8 cellular contexts compared by ENCODE assay signal in genomic region chr3:32410367-32411246, GRCh38. TPM values are rescaled to one million over a fixed set of nuclear protein-coding genes. Genes with fewer than 3 reads are reported as not detected.
A peak's percentile ranks its signal among the peaks of the same experiment; 100 is the strongest.
DNase-seq lines count a peak whose midpoint lies in the region; ATAC-seq, FAIRE-seq and TF ChIP-seq lines count a peak whose summit lies in the region.

No MANE protein-coding gene starts in this region.

- no peaks in the 10 kb centered on the region for H3K27me3 ChIP-seq in RWPE2 (ENCODE audit: insufficient read depth, poor library complexity, severe bottlenecking)
- H3K27me3 ChIP-seq in keratinocyte (ENCODE audit: control insufficient read depth, extremely low read depth, insufficient read depth, low read length), result no peaks in the 10 kb centered on the region

- H3K27ac ChIP-seq in RWPE2 (ENCODE audit: poor library complexity, severe bottlenecking) (peak overlapping the region; percentile 26), keratinocyte (ENCODE audit: control insufficient read depth, insufficient read depth, low read length) (no peak overlapping the region)

- dilution Hi-C loops in keratinocyte (cut with MboI; ENCODE audit: extremely low pct_ligation_motif_present, low sequenced_read_pairs), result no loop called here

- H3K9ac ChIP-seq in keratinocyte (ENCODE audit: control insufficient read depth, extremely low read depth, insufficient read depth, low read length), result no peak overlapping the region

- peak; percentile 69 for FAIRE-seq in keratinocyte (lab: Jason Lieb, UNC)

- no peaks in the 10 kb centered on the region for H3K9me1 ChIP-seq in keratinocyte (ENCODE audit: control insufficient read depth, extremely low read depth, insufficient read depth, low read length)

- H3K4me3 Mint-ChIP-seq in activated CD4-positive, alpha-beta T cell treated with anti-CD3 and anti-CD28 coated beads for 36 hours, result no peak overlapping the region
- no peak overlapping the region for H3K4me3 Mint-ChIP-seq in stimulated activated naive CD8-positive, alpha-beta T cell treated with anti-CD3 and anti-CD28 coated beads, Interleukin-15, amount 100 ng/mL, for 72 hours
- no peak overlapping the region for H3K4me3 Mint-ChIP-seq in activated T-helper 1 cell treated with anti-CD3 and anti-CD28 coated beads, Interleukin-12 subunit alpha, Interleukin-12 subunit beta, Interleukin-2, Interleukin-4 antibody, amounts not matched to agents 30 ng/mL and 10 ng/mL and 1 ng/mL, durations not matched to agents 14 hours and 24 hours and 36 hours

- H3K4me1 ChIP-seq in RWPE2 (ENCODE audit: insufficient read depth, poor library complexity, severe bottlenecking) (peaks cover 56% of the 10 kb centered on the region), keratinocyte (ENCODE audit: control insufficient read depth, extremely low read depth, insufficient read depth, low read length) (peaks cover 54% of the 10 kb centered on the region)

- H3K9me3 ChIP-seq in RWPE2 (ENCODE audit: severe bottlenecking) (no peaks in the 10 kb centered on the region), keratinocyte (ENCODE audit: control insufficient read depth, low read depth, low read length) (no peaks in the 10 kb centered on the region)

- TF ChIP-seq CTCF in RWPE2 (IDR thresholded peaks at IDR 0.05; ENCODE audit: poor library complexity, severe bottlenecking) (no peak), keratinocyte (optimal IDR thresholded peaks at IDR 0.05 in 1 of 3, IDR thresholded peaks at IDR 0.05 in 1 of 3, conservative IDR thresholded peaks at IDR 0.05 in 1 of 3; ENCODE audit: extremely low read depth in 1 of 3, insufficient read depth in 2 of 3, low read length in 3 of 3) (no peak)

- CTCF ChIA-PET in activated CD4-positive, alpha-beta T cell treated with anti-CD3 and anti-CD28 coated beads for 36 hours (lab: Charles Lee), result interaction anchor here (1.0 to 3.2 kb wide), 6 partner anchors 10 to 57 kb away, joined by 3 to 12 read pairs (median 6); no protein-coding TSS in a partner anchor

- H3K27ac Mint-ChIP-seq in activated CD4-positive, alpha-beta T cell treated with anti-CD3 and anti-CD28 coated beads for 36 hours, result peak overlapping the region; percentile 47
- peak overlapping the region; percentile 22 to 63 for H3K27ac Mint-ChIP-seq in stimulated activated naive CD8-positive, alpha-beta T cell treated with anti-CD3 and anti-CD28 coated beads, Interleukin-15, amount 100 ng/mL, for 72 hours
- H3K27ac Mint-ChIP-seq in activated T-helper 1 cell treated with anti-CD3 and anti-CD28 coated beads, Interleukin-12 subunit alpha, Interleukin-12 subunit beta, Interleukin-2, Interleukin-4 antibody, amounts not matched to agents 30 ng/mL and 10 ng/mL and 1 ng/mL, durations not matched to agents 14 hours and 24 hours and 36 hours, result no peak overlapping the region

- no peaks in the 10 kb centered on the region for H3K27me3 Mint-ChIP-seq in activated CD4-positive, alpha-beta T cell treated with anti-CD3 and anti-CD28 coated beads for 36 hours
- no peaks in the 10 kb centered on the region for H3K27me3 Mint-ChIP-seq in stimulated activated naive CD8-positive, alpha-beta T cell treated with anti-CD3 and anti-CD28 coated beads, Interleukin-15, amount 100 ng/mL, for 72 hours
- H3K27me3 Mint-ChIP-seq in activated T-helper 1 cell treated with anti-CD3 and anti-CD28 coated beads, Interleukin-12 subunit alpha, Interleukin-12 subunit beta, Interleukin-2, Interleukin-4 antibody, amounts not matched to agents 30 ng/mL and 10 ng/mL and 1 ng/mL, durations not matched to agents 14 hours and 24 hours and 36 hours (ENCODE audit: insufficient read depth), result no peaks in the 10 kb centered on the region

- H3K36me3 Mint-ChIP-seq in activated CD4-positive, alpha-beta T cell treated with anti-CD3 and anti-CD28 coated beads for 36 hours (ENCODE audit: low read depth), result peaks cover 17% of the 10 kb centered on the region
- peaks cover 26% of the 10 kb centered on the region for H3K36me3 Mint-ChIP-seq in activated T-helper 1 cell treated with anti-CD3 and anti-CD28 coated beads, Interleukin-12 subunit alpha, Interleukin-12 subunit beta, Interleukin-2, Interleukin-4 antibody, amounts not matched to agents 30 ng/mL and 10 ng/mL and 1 ng/mL, durations not matched to agents 14 hours and 24 hours and 36 hours (ENCODE audit: low read depth)

- H3K36me3 ChIP-seq in RWPE2 (ENCODE audit: low read depth) (no peaks in the 10 kb centered on the region), keratinocyte (ENCODE audit: control insufficient read depth in 2 of 2, extremely low read depth in 1 of 2, insufficient read depth in 2 of 2, low read length in 2 of 2) (peaks cover 1 to 12% of the 10 kb centered on the region in 2 experiments)

- no peaks in the 10 kb centered on the region for H3K9me3 Mint-ChIP-seq in activated CD4-positive, alpha-beta T cell treated with anti-CD3 and anti-CD28 coated beads for 36 hours (ENCODE audit: low read depth)
- H3K9me3 Mint-ChIP-seq in stimulated activated naive CD8-positive, alpha-beta T cell treated with anti-CD3 and anti-CD28 coated beads, Interleukin-15, amount 100 ng/mL, for 72 hours, result no peaks in the 10 kb centered on the region
- H3K9me3 Mint-ChIP-seq in activated T-helper 1 cell treated with anti-CD3 and anti-CD28 coated beads, Interleukin-12 subunit alpha, Interleukin-12 subunit beta, Interleukin-2, Interleukin-4 antibody, amounts not matched to agents 30 ng/mL and 10 ng/mL and 1 ng/mL, durations not matched to agents 14 hours and 24 hours and 36 hours, result no peaks in the 10 kb centered on the region

- H3K4me3 ChIP-seq in RWPE2 (ENCODE audit: severe bottlenecking) (no peak overlapping the region), keratinocyte (ENCODE audit: control insufficient read depth in 2 of 3, extremely low read depth in 1 of 3, insufficient read depth in 2 of 3, low read depth in 1 of 3, low read length in 3 of 3) (no peak overlapping the region)

- no peak for ATAC-seq in activated CD4-positive, alpha-beta T cell treated with anti-CD3 and anti-CD28 coated beads for 36 hours
- ATAC-seq in RWPE2 (ENCODE audit: low read depth) (no peak), HG02759 (IDR thresholded peaks at IDR 0.05; ENCODE audit: unreplicated experiment) (no peak)
- no peak for ATAC-seq in stimulated activated naive CD8-positive, alpha-beta T cell treated with anti-CD3 and anti-CD28 coated beads, Interleukin-15, amount 100 ng/mL, for 72 hours

- peaks cover 65% of the 10 kb centered on the region for H3K79me2 ChIP-seq in keratinocyte (ENCODE audit: control insufficient read depth, insufficient read depth, low read length)

- intact Hi-C loops in activated CD4-positive, alpha-beta T cell treated with anti-CD3 and anti-CD28 coated beads for 36 hours (cut with DNase I, micrococcal nuclease), result no loop called here
- intact Hi-C loops in activated T-helper 1 cell treated with anti-CD3 and anti-CD28 coated beads, Interleukin-12 subunit alpha, Interleukin-12 subunit beta, Interleukin-2, Interleukin-4 antibody, amounts not matched to agents 30 ng/mL and 10 ng/mL and 1 ng/mL, durations not matched to agents 14 hours and 24 hours and 36 hours (cut with micrococcal nuclease), result no loop called here

- peaks cover 64% of the 10 kb centered on the region for H3K4me1 Mint-ChIP-seq in activated CD4-positive, alpha-beta T cell treated with anti-CD3 and anti-CD28 coated beads for 36 hours
- H3K4me1 Mint-ChIP-seq in stimulated activated naive CD8-positive, alpha-beta T cell treated with anti-CD3 and anti-CD28 coated beads, Interleukin-15, amount 100 ng/mL, for 72 hours, result peaks cover 77% of the 10 kb centered on the region
- H3K4me1 Mint-ChIP-seq in activated T-helper 1 cell treated with anti-CD3 and anti-CD28 coated beads, Interleukin-12 subunit alpha, Interleukin-12 subunit beta, Interleukin-2, Interleukin-4 antibody, amounts not matched to agents 30 ng/mL and 10 ng/mL and 1 ng/mL, durations not matched to agents 14 hours and 24 hours and 36 hours (ENCODE audit: low read depth), result peaks cover 82% of the 10 kb centered on the region

- POLR2A ChIA-PET in activated CD4-positive, alpha-beta T cell treated with anti-CD3 and anti-CD28 coated beads for 36 hours (lab: Charles Lee), result interaction anchor here (0.6 to 1.2 kb wide), 2 partner anchors 9 to 27 kb away, joined by 3 to 5 read pairs; no protein-coding TSS in a partner anchor

- no peak overlapping the region for H2AFZ ChIP-seq in keratinocyte (ENCODE audit: control insufficient read depth, low read length)

- no peaks in the 10 kb centered on the region for H4K20me1 ChIP-seq in keratinocyte (ENCODE audit: control insufficient read depth, extremely low read depth, insufficient read depth, low read length)

- no peak overlapping the region for H3K4me2 ChIP-seq in keratinocyte (ENCODE audit: control insufficient read depth, extremely low read depth, insufficient read depth, low read depth, low read length)

- DNase-seq in activated CD4-positive, alpha-beta T cell treated with anti-CD3 and anti-CD28 coated beads for 36 hours, result no peak
- DNase-seq in activated CD4-positive, alpha-beta T cell treated with anti-CD3 and anti-CD28 coated beads for 48 hours, result no peak
- no peak for DNase-seq in RWPE2 (ENCODE audit: low spot score)
- no peak for DNase-seq in keratinocyte (ENCODE audit: low read depth, low spot score)
- DNase-seq in stimulated activated naive CD8-positive, alpha-beta T cell treated with anti-CD3 and anti-CD28 coated beads, Interleukin-15, amount 100 ng/mL, for 72 hours, result no peak
- DNase-seq in DMS114 treated with DMSO at 0.1 percent for 48 hours (lab: John Stamatoyannopoulos, UW; ENCODE audit: unreplicated experiment), result no peak
- DNase-seq in activated T-helper 1 cell treated with anti-CD3 and anti-CD28 coated beads, Interleukin-12 subunit alpha, Interleukin-12 subunit beta, Interleukin-2, Interleukin-4 antibody, amounts not matched to agents 30 ng/mL and 10 ng/mL and 1 ng/mL, durations not matched to agents 14 hours and 24 hours and 36 hours (ENCODE audit: low spot score), result no peak

RNA-seq across cellular contexts. Expression of gene CMTM7, which starts 19.0 kb away (rescaled TPM):
- total RNA-seq in activated CD4-positive, alpha-beta T cell treated with anti-CD3 and anti-CD28 coated beads for 36 hours, result 10 to 100 TPM; 41.1 to 67.0 TPM
- polyA plus RNA-seq in keratinocyte, result 27.3 to 51.8 TPM (median 47.2 TPM) in 3 replicates
- 3.7 TPM for polyA plus RNA-seq in keratinocyte (2011; ENCODE audit: low read depth)
- 41.5 and 48.3 TPM in 2 replicates for polyA plus RNA-seq in keratinocyte (2011; cell fraction: cytosol; rRNA removed)
- 32.1 and 49.5 TPM in 2 replicates for polyA plus RNA-seq in keratinocyte (2011; cell fraction: nucleus; rRNA removed)
- polyA plus RNA-seq in keratinocyte (2012; ENCODE audit: low replicate concordance), result 17.9 and 37.6 TPM in 2 replicates
- 21.9 to 61.9 TPM (median 33.9 TPM) in 3 replicates for polyA minus RNA-seq in keratinocyte
- 51.4 TPM for polyA minus RNA-seq in keratinocyte (2011; cell fraction: cytosol; rRNA and poly(A)+ RNA removed)
- 16.2 and 16.3 TPM in 2 replicates for polyA minus RNA-seq in keratinocyte (2011; cell fraction: nucleus; rRNA and poly(A)+ RNA removed)
- total RNA-seq in activated T-helper 1 cell treated with anti-CD3 and anti-CD28 coated beads, Interleukin-12 subunit alpha, Interleukin-12 subunit beta, Interleukin-2, Interleukin-4 antibody, amounts not matched to agents 30 ng/mL and 10 ng/mL and 1 ng/mL, durations not matched to agents 14 hours and 24 hours and 36 hours, result 50.6 and 59.7 TPM in 2 replicates
